ENCODE assay signal across 1 cellular context in genomic region chr13:113448885-113449692, GRCh38.
TF ChIP-seq lines count a peak whose summit lies in the region.

No MANE protein-coding gene starts in this region.

TF ChIP-seq in GM12878, 131 proteins besides CTCF, POLR2A, EP300 and RAD21 (continued from another document):
- TF ChIP-seq, protein P1, sequence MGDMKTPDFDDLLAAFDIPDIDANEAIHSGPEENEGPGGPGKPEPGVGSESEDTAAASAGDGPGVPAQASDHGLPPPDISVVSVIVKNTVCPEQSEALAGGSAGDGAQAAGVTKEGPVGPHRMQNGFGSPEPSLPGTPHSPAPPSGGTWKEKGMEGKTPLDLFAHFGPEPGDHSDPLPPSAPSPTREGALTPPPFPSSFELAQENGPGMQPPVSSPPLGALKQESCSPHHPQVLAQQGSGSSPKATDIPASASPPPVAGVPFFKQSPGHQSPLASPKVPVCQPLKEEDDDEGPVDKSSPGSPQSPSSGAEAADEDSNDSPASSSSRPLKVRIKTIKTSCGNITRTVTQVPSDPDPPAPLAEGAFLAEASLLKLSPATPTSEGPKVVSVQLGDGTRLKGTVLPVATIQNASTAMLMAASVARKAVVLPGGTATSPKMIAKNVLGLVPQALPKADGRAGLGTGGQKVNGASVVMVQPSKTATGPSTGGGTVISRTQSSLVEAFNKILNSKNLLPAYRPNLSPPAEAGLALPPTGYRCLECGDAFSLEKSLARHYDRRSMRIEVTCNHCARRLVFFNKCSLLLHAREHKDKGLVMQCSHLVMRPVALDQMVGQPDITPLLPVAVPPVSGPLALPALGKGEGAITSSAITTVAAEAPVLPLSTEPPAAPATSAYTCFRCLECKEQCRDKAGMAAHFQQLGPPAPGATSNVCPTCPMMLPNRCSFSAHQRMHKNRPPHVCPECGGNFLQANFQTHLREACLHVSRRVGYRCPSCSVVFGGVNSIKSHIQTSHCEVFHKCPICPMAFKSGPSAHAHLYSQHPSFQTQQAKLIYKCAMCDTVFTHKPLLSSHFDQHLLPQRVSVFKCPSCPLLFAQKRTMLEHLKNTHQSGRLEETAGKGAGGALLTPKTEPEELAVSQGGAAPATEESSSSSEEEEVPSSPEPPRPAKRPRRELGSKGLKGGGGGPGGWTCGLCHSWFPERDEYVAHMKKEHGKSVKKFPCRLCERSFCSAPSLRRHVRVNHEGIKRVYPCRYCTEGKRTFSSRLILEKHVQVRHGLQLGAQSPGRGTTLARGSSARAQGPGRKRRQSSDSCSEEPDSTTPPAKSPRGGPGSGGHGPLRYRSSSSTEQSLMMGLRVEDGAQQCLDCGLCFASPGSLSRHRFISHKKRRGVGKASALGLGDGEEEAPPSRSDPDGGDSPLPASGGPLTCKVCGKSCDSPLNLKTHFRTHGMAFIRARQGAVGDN (IDR thresholded peaks at IDR 0.05) = no peak
- TF ChIP-seq RUNX3 (IDR thresholded peaks at IDR 0.05; ENCODE audit: low read length) (no peak), RELA (IDR thresholded peaks at IDR 0.05; ENCODE audit: borderline replicate concordance, partially characterized antibody) (no peak), CREM (IDR thresholded peaks at IDR 0.05; ENCODE audit: low read depth) (peak; percentile 56; the same call in 1 of the 2 replicates), EED (IDR thresholded peaks at IDR 0.05; ENCODE audit: low read depth) (no peak), CHD1 (IDR thresholded peaks at IDR 0.05; ENCODE audit: low read depth, low read length) (no peak), YBX1 (IDR thresholded peaks at IDR 0.05) (no peak), RAD51 (IDR thresholded peaks at IDR 0.05) (no peak), POLR2AphosphoS2 (IDR thresholded peaks at IDR 0.05; ENCODE audit: low read depth, low read length) (no peak), MEF2A (IDR thresholded peaks at IDR 0.05; ENCODE audit: insufficient read depth, low read depth, low read length) (0 out of 2 replicates have a peak, but pooled peaks have one; percentile 23), SIX5 (IDR thresholded peaks at IDR 0.05; ENCODE audit: low read depth, low read length, severe bottlenecking) (peak; percentile 63), RFX5 (IDR thresholded peaks at IDR 0.05; ENCODE audit: low read depth, low read length) (no peak), ZNF207 (IDR thresholded peaks at IDR 0.05; ENCODE audit: borderline replicate concordance) (no peak)
- TF ChIP-seq, protein P2, sequence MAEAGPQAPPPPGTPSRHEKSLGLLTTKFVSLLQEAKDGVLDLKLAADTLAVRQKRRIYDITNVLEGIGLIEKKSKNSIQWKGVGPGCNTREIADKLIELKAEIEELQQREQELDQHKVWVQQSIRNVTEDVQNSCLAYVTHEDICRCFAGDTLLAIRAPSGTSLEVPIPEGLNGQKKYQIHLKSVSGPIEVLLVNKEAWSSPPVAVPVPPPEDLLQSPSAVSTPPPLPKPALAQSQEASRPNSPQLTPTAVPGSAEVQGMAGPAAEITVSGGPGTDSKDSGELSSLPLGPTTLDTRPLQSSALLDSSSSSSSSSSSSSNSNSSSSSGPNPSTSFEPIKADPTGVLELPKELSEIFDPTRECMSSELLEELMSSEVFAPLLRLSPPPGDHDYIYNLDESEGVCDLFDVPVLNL (IDR thresholded peaks at IDR 0.05; ENCODE audit: low read depth, low read length) = no peak
- TF ChIP-seq, protein P3, sequence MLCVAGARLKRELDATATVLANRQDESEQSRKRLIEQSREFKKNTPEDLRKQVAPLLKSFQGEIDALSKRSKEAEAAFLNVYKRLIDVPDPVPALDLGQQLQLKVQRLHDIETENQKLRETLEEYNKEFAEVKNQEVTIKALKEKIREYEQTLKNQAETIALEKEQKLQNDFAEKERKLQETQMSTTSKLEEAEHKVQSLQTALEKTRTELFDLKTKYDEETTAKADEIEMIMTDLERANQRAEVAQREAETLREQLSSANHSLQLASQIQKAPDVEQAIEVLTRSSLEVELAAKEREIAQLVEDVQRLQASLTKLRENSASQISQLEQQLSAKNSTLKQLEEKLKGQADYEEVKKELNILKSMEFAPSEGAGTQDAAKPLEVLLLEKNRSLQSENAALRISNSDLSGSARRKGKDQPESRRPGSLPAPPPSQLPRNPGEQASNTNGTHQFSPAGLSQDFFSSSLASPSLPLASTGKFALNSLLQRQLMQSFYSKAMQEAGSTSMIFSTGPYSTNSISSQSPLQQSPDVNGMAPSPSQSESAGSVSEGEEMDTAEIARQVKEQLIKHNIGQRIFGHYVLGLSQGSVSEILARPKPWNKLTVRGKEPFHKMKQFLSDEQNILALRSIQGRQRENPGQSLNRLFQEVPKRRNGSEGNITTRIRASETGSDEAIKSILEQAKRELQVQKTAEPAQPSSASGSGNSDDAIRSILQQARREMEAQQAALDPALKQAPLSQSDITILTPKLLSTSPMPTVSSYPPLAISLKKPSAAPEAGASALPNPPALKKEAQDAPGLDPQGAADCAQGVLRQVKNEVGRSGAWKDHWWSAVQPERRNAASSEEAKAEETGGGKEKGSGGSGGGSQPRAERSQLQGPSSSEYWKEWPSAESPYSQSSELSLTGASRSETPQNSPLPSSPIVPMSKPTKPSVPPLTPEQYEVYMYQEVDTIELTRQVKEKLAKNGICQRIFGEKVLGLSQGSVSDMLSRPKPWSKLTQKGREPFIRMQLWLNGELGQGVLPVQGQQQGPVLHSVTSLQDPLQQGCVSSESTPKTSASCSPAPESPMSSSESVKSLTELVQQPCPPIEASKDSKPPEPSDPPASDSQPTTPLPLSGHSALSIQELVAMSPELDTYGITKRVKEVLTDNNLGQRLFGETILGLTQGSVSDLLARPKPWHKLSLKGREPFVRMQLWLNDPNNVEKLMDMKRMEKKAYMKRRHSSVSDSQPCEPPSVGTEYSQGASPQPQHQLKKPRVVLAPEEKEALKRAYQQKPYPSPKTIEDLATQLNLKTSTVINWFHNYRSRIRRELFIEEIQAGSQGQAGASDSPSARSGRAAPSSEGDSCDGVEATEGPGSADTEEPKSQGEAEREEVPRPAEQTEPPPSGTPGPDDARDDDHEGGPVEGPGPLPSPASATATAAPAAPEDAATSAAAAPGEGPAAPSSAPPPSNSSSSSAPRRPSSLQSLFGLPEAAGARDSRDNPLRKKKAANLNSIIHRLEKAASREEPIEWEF (IDR thresholded peaks at IDR 0.05; ENCODE audit: insufficient replicate concordance, low read depth, low read length) = no peak
TF ChIP-seq in GM12878: peak in this region for 19.
